Comparison of ENCODE assay signal across 8 cellular contexts in the genomic region with DNA sequence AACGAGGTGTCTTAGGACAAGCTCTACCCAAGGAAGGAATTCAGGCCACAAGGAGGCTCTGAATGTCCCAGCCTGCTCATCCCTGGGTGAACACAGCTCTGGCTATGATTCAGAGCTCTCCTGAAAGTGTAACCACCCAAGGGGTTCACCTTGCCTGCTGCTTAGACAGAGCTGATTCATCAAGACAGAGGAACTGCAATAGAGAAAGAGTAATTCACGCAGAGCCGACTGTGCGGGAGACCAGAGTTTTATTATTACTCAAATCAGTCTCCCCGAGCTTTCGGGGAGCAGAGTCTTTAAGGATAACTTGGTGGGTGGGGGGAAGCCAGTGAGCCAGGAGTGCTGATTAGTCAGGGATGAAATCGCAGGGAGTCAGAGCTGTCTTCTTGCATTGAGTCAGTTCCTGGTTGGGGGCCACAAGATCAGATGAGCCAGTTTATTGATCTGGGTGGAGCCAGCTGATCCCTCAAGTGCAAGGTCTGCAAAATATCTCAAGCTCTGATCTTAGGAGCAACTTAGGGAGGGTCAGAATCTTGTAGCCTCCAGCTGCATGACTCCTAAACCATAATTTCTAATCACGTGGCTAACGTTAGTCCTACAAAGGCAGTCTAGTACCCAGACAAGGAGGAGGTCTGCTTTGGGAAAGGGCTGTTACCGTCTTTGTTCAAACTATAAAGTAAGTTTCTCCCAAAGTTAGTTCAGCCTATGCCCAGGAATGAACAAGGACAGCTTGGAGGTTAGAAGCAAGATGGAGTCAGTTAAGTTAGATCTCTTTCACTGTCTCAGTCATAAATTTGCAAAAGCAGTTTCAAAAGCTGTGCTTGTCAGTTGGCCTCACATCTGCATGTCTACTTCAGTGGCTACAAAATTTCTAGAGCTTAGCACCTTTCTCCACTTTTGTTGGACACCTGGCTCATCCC.
DNase-seq lines count a peak whose midpoint lies in the region; ATAC-seq and TF ChIP-seq lines count a peak whose summit lies in the region.
"Not testable (repeated sequence)": the region's sequence is repeated elsewhere in the genome, so short reads cannot be mapped to it uniquely, and the experiment has no call there.

No MANE protein-coding gene starts in this region.

- H3K4me1 ChIP-seq in hepatocyte (ENCODE audit: insufficient read depth): peaks cover 22% of the 10 kb centered on the region

- H3K36me3 Mint-ChIP-seq in T-helper 2 cell treated with Interferon-gamma antibody and Interleukin-4, amounts not matched to agents 5 μg/mL and 100 μg/mL, for 36 hours (ENCODE audit: low read depth); type B pancreatic cell: not testable (repeated sequence)

- H3K79me2 ChIP-seq in hepatocyte: not testable (repeated sequence)

- H4K20me1 ChIP-seq in hepatocyte (ENCODE audit: insufficient read depth, poor library complexity, severe bottlenecking): not testable (repeated sequence)

- peak overlapping the region; percentile 57 for H3K4me2 ChIP-seq in hepatocyte

- H3K36me3 ChIP-seq in hepatocyte (replicated peaks; ENCODE audit: insufficient read depth, low read depth): not testable (repeated sequence)

- not testable (repeated sequence) for H3K4me3 Mint-ChIP-seq in T-helper 2 cell treated with Interferon-gamma antibody and Interleukin-4, amounts not matched to agents 5 μg/mL and 100 μg/mL, for 36 hours
- H3K4me3 Mint-ChIP-seq in type B pancreatic cell: peak overlapping the region; percentile 64

- not testable (repeated sequence) for H3K27me3 Mint-ChIP-seq in T-helper 2 cell treated with Interferon-gamma antibody and Interleukin-4, amounts not matched to agents 5 μg/mL and 100 μg/mL, for 36 hours (ENCODE audit: low read depth); type B pancreatic cell

- not testable (repeated sequence) for H3K4me1 Mint-ChIP-seq in T-helper 2 cell treated with Interferon-gamma antibody and Interleukin-4, amounts not matched to agents 5 μg/mL and 100 μg/mL, for 36 hours (ENCODE audit: low read depth)
- H3K4me1 Mint-ChIP-seq in type B pancreatic cell (ENCODE audit: unreplicated experiment): peaks cover 41% of the 10 kb centered on the region

- not testable (repeated sequence) for H3K9me3 ChIP-seq in hepatocyte (ENCODE audit: low read depth)

- not testable (repeated sequence) for H3K4me3 ChIP-seq in GM12875 (ENCODE audit: low read depth, low read length); hepatocyte

- TF ChIP-seq CTCF in GM12875 (IDR thresholded peaks at IDR 0.05; ENCODE audit: borderline replicate concordance, insufficient read depth, low read depth, low read length): 0 out of 2 replicates have a peak, but pooled peaks have one; percentile 1
- not testable (repeated sequence) for TF ChIP-seq CTCF in hepatocyte (IDR thresholded peaks at IDR 0.05; ENCODE audit: poor library complexity); type B pancreatic cell (conservative IDR thresholded peaks at IDR 0.05)

- H3K27me3 ChIP-seq in hepatocyte: not testable (repeated sequence)

- peak overlapping the region; percentile 48 for H3K27ac ChIP-seq in hepatocyte

- 62% methylated on average over 10 of the region's 10 CpGs for WGBS in hepatocyte (ENCODE audit: low lambda C conversion rate, missing lambda C conversion rate)

- H3K9me2 ChIP-seq in hepatocyte (replicated peaks; ENCODE audit: insufficient read depth): not testable (repeated sequence)

- H2AFZ ChIP-seq in hepatocyte: peak overlapping the region; percentile 3

- H3K27ac Mint-ChIP-seq in T-helper 2 cell treated with Interferon-gamma antibody and Interleukin-4, amounts not matched to agents 5 μg/mL and 100 μg/mL, for 36 hours: not testable (repeated sequence)
- H3K27ac Mint-ChIP-seq in type B pancreatic cell: peak overlapping the region; percentile 77

- DNase-seq in T-helper 2 cell treated with Interferon-gamma antibody and Interleukin-4, amounts not matched to agents 5 μg/mL and 100 μg/mL, for 36 hours (ENCODE audit: low spot score): peak; percentile 82
- DNase-seq in activated effector memory CD4-positive, alpha-beta T cell treated with anti-CD3 and anti-CD28 coated beads, Interleukin-2, amount 50 U/mL, for 16 hours: peak; percentile 63
- DNase-seq in hepatocyte (ENCODE audit: low spot score): peak; percentile 70
- DNase-seq in retina: peak; percentile 24
- peak; percentile 36 for DNase-seq in type B pancreatic cell (ENCODE audit: extremely low spot score, unreplicated experiment)

- ATAC-seq in GM21526 (IDR thresholded peaks at IDR 0.05; ENCODE audit: low FRiP score, unreplicated experiment) (peak; percentile 59), HG03060 (IDR thresholded peaks at IDR 0.05; ENCODE audit: low read depth, unreplicated experiment) (peak; percentile 65)

- H3K9me3 Mint-ChIP-seq in T-helper 2 cell treated with Interferon-gamma antibody and Interleukin-4, amounts not matched to agents 5 μg/mL and 100 μg/mL, for 36 hours; type B pancreatic cell: not testable (repeated sequence)

Comparison
In these comparisons a context has a peak if more than half of its experiments do, and no peak if none do; other contexts are left out.
1. DNase-seq: peak in every context shown above with its lines; median percentile 82 in T-helper 2 cell treated with Interferon-gamma antibody and Interleukin-4, amounts not matched to agents 5 μg/mL and 100 μg/mL, for 36 hours; 70 in hepatocyte; 63 in activated effector memory CD4-positive, alpha-beta T cell treated with anti-CD3 and anti-CD28 coated beads, Interleukin-2, amount 50 U/mL, for 16 hours; 36 in type B pancreatic cell; 24 in retina.